15 cellular contexts compared by ENCODE assay signal in genomic region chr6:148002067-148002466, GRCh38.
"Had no signal": no experiment of that assay in that cellular context is flagged by ENCODE, and none has a peak within 500 bp of the region (broad histone marks: within the 10 kb centered on the region; RNA-seq: fewer than 3 reads in every experiment).

No MANE protein-coding gene starts in this region.

- DNase-seq: activated CD4-positive, alpha-beta T cell treated with anti-CD3 and anti-CD28 coated beads, Interleukin-2, amount 50 U/mL, for 4 hours; activated naive CD4-positive, alpha-beta T cell treated with Interleukin-2 at 50 U/mL for 16 hours; activated T-cell treated with anti-CD3 and anti-CD28 coated beads for 4 hours; aorta; esophagus squamous epithelium; foreskin keratinocyte; glutamatergic neuron; immature natural killer cell; mesendoderm; ovary; stimulated activated CD4-positive, alpha-beta T cell treated with anti-CD3 and anti-CD28 coated beads, Interleukin-1b, Interleukin-23, amount 100 ng/mL, for 48 hours; stomach; T-cell; T-helper 9 cell; testis had no signal

- H3K4me3 ChIP-seq: esophagus squamous epithelium, ovary, stomach, testis had no signal

- H3K27ac ChIP-seq: esophagus squamous epithelium, foreskin keratinocyte, ovary, stomach, testis had no signal

- H3K36me3 ChIP-seq: esophagus squamous epithelium, ovary, stomach had no signal

- H3K27me3 ChIP-seq: esophagus squamous epithelium, foreskin keratinocyte, ovary, stomach, testis had no signal

- H3K4me1 ChIP-seq: esophagus squamous epithelium, foreskin keratinocyte, stomach, testis had no signal

- H3K9me3 ChIP-seq: esophagus squamous epithelium, ovary, testis had no signal
